In the genomic region with DNA sequence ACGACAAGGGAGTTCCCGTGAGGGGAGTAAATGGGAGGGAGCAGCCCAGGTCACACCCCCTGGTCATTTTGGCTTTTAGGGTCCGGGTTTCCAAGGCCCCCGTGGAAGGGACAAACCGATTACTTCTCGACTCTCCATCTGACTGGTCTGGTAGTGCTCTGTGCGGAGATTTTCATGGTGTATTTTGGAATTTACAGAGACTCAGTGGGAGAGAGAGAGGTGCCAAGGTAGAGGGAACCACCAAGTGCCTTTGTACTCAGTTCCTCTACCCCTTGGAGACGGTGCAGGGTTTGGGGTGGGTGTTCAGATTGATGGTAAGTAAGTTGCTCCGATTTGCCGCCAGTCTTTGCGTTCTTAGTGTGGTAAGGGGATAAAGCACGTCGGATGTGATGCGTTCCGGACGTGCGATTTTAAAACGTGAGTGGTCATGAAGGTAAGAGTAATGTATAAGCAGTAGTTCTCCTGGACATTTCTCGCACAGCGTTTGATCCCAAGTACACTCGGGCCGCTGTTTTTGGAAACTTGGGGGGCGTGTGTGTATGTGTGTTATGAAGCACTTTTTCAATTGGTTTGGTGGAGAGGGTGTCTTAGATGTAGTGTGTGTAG, we compare ENCODE assay signal across 8 cellular contexts. TPM values are rescaled to one million over a fixed set of nuclear protein-coding genes. Genes with fewer than 3 reads are reported as not detected.
DNase-seq lines count a peak whose midpoint lies in the region; ATAC-seq and TF ChIP-seq lines count a peak whose summit lies in the region.

No MANE protein-coding gene starts in this region.

- H3K14ac ChIP-seq in mesenchymal stem cell (ENCODE audit: low read length in 2 of 2), result peak overlapping the region in 1 of 2 experiments; percentile 85

- H2AFZ ChIP-seq in mesenchymal stem cell (ENCODE audit: low read depth, low read length), result peak overlapping the region; percentile 43

- peak overlapping the region; percentile 9 to 39 for H2BK12ac ChIP-seq in mesenchymal stem cell (ENCODE audit: low read length in 2 of 2)

- H3K27me3 Mint-ChIP-seq in CD4-positive, CD25-positive, alpha-beta regulatory T cell, result peaks cover 20% of the 10 kb centered on the region
- peaks cover 4% of the 10 kb centered on the region for H3K27me3 Mint-ChIP-seq in activated B cell treated with CpG ODN at 0.5 μM for 24 hours

- H3K4me2 ChIP-seq in mesenchymal stem cell (ENCODE audit: low read length, poor library complexity, severe bottlenecking), result peak overlapping the region; percentile 78

- WGBS in mesenchymal stem cell, result under 1% methylated on average over 23 of the region's 23 CpGs

- no peak for TF ChIP-seq CTCF in activated B cell treated with CpG ODN at 0.5 μM for 24 hours (IDR thresholded peaks at IDR 0.05)

- H3K4ac ChIP-seq in mesenchymal stem cell (ENCODE audit: low read depth in 1 of 2, low read length in 2 of 2), result peak overlapping the region in 1 of 2 experiments; percentile 19

- H3K23ac ChIP-seq in mesenchymal stem cell (ENCODE audit: low read length in 2 of 2), result peak overlapping the region in 1 of 2 experiments; percentile 48

- POLR2A ChIA-PET in activated B cell treated with CpG ODN at 0.5 μM for 24 hours (lab: Charles Lee), result interaction anchor here (0.6 to 1.5 kb wide), 9 partner anchors 191 to 1968 kb away, joined by 3 to 15 read pairs (median 3); a partner anchor contains a TSS

- H2BK120ac ChIP-seq in mesenchymal stem cell (ENCODE audit: low read depth, low read length), result no peak overlapping the region

- ATAC-seq in CD4-positive, CD25-positive, alpha-beta regulatory T cell (ENCODE audit: low read depth in 2 of 2), result no peak
- ATAC-seq in GM21390 (IDR thresholded peaks at IDR 0.05; ENCODE audit: unreplicated experiment), result peak; percentile 19
- ATAC-seq in activated B cell treated with CpG ODN at 0.5 μM for 24 hours (ENCODE audit: low read depth), result peak; percentile 1
- ATAC-seq in stimulated activated effector memory CD8-positive, alpha-beta T cell treated with anti-CD3 and anti-CD28 coated beads, Interleukin-12 subunit alpha, Interleukin-12 subunit beta, amount 100 ng/mL, for 72 hours, result no peak

- H4K8ac ChIP-seq in mesenchymal stem cell (ENCODE audit: low read length), result no peak overlapping the region

- peak overlapping the region; percentile 97 for H3K9ac ChIP-seq in mesenchymal stem cell (ENCODE audit: low read length)

- H4K91ac ChIP-seq in mesenchymal stem cell (ENCODE audit: low read length), result peak overlapping the region; percentile 67

- H3K4me1 Mint-ChIP-seq in CD4-positive, CD25-positive, alpha-beta regulatory T cell, result peaks cover 19 to 56% (median 44%) of the 10 kb centered on the region in 4 donors
- H3K4me1 Mint-ChIP-seq in activated B cell treated with CpG ODN at 0.5 μM for 24 hours, result peaks cover 53% of the 10 kb centered on the region
- peaks cover 43% of the 10 kb centered on the region for H3K4me1 Mint-ChIP-seq in stimulated activated effector memory CD8-positive, alpha-beta T cell treated with anti-CD3 and anti-CD28 coated beads, Interleukin-12 subunit alpha, Interleukin-12 subunit beta, amount 100 ng/mL, for 72 hours

- no peaks in the 10 kb centered on the region for H3K36me3 ChIP-seq in CD4-positive, CD25-positive, alpha-beta regulatory T cell (ENCODE audit: control insufficient read depth, insufficient read depth, low read length)
- H3K36me3 ChIP-seq in mesenchymal stem cell (ENCODE audit: control insufficient read depth in 1 of 2, insufficient read depth in 2 of 2, low read depth in 1 of 2, low read length in 2 of 2), result no peaks in the 10 kb centered on the region

- H3K36me3 Mint-ChIP-seq in CD4-positive, CD25-positive, alpha-beta regulatory T cell, result peaks cover 4% of the 10 kb centered on the region
- peaks cover 19% of the 10 kb centered on the region for H3K36me3 Mint-ChIP-seq in activated B cell treated with CpG ODN at 0.5 μM for 24 hours (ENCODE audit: low read depth)
- peaks cover 18% of the 10 kb centered on the region for H3K36me3 Mint-ChIP-seq in stimulated activated effector memory CD8-positive, alpha-beta T cell treated with anti-CD3 and anti-CD28 coated beads, Interleukin-12 subunit alpha, Interleukin-12 subunit beta, amount 100 ng/mL, for 72 hours

- peaks cover 45% of the 10 kb centered on the region for H3K4me1 ChIP-seq in CD4-positive, CD25-positive, alpha-beta regulatory T cell (ENCODE audit: control insufficient read depth, insufficient read depth, low read length, poor library complexity, severe bottlenecking)
- no peaks in the 10 kb centered on the region for H3K4me1 ChIP-seq in mesenchymal stem cell (ENCODE audit: control insufficient read depth, insufficient read depth, low read depth, low read length)

- peaks cover 6% of the 10 kb centered on the region for H3K27me3 ChIP-seq in CD4-positive, CD25-positive, alpha-beta regulatory T cell (ENCODE audit: control insufficient read depth, insufficient read depth, low read length)
- H3K27me3 ChIP-seq in mesenchymal stem cell (ENCODE audit: control insufficient read depth in 1 of 2, insufficient read depth in 1 of 2, low read length in 2 of 2), result no peaks in the 10 kb centered on the region

- no peaks in the 10 kb centered on the region for H3K79me1 ChIP-seq in mesenchymal stem cell (replicated peaks; ENCODE audit: low read length, poor library complexity, severe bottlenecking)

- peak overlapping the region; percentile 100 for H3K27ac ChIP-seq in CD4-positive, CD25-positive, alpha-beta regulatory T cell (ENCODE audit: insufficient read depth, low read length, poor library complexity, severe bottlenecking)
- peak overlapping the region; percentile 88 for H3K27ac ChIP-seq in mesenchymal stem cell (ENCODE audit: low read length, poor library complexity, severe bottlenecking)

- H3K9me3 ChIP-seq in CD4-positive, CD25-positive, alpha-beta regulatory T cell (ENCODE audit: control insufficient read depth in 2 of 2, low read length in 2 of 2), result no peaks in the 10 kb centered on the region
- H3K9me3 ChIP-seq in mesenchymal stem cell (ENCODE audit: control insufficient read depth, low read length), result no peaks in the 10 kb centered on the region

- H3K9me3 Mint-ChIP-seq in CD4-positive, CD25-positive, alpha-beta regulatory T cell, result peaks cover 0 to 2% (median 0%) of the 10 kb centered on the region in 7 donors
- no peaks in the 10 kb centered on the region for H3K9me3 Mint-ChIP-seq in activated B cell treated with CpG ODN at 0.5 μM for 24 hours
- no peaks in the 10 kb centered on the region for H3K9me3 Mint-ChIP-seq in stimulated activated effector memory CD8-positive, alpha-beta T cell treated with anti-CD3 and anti-CD28 coated beads, Interleukin-12 subunit alpha, Interleukin-12 subunit beta, amount 100 ng/mL, for 72 hours

- intact Hi-C loops in activated B cell treated with CpG ODN at 0.5 μM for 24 hours (cut with micrococcal nuclease), result loop anchor here (1.0 to 10.0 kb wide), 11 partner anchors 12 to 2001 kb away; a partner anchor contains a TSS

- H3K18ac ChIP-seq in mesenchymal stem cell (ENCODE audit: low read depth in 1 of 2, low read length in 2 of 2), result peak overlapping the region in 1 of 2 experiments; percentile 92

- H3K4me3 ChIP-seq in CD4-positive, CD25-positive, alpha-beta regulatory T cell (ENCODE audit: low read depth, low read length), result peak overlapping the region; percentile 97
- H3K4me3 ChIP-seq in Jurkat, Clone E6-1 (ENCODE audit: low read length), result peak overlapping the region; percentile 91
- H3K4me3 ChIP-seq in mesenchymal stem cell (ENCODE audit: insufficient read depth in 1 of 2, low read depth in 1 of 2, low read length in 2 of 2), result peak overlapping the region; percentile 72 to 98

- peak overlapping the region; percentile 98 to 100 (median 100) for H3K27ac Mint-ChIP-seq in CD4-positive, CD25-positive, alpha-beta regulatory T cell
- H3K27ac Mint-ChIP-seq in activated B cell treated with CpG ODN at 0.5 μM for 24 hours, result peak overlapping the region; percentile 99
- peak overlapping the region; percentile 94 for H3K27ac Mint-ChIP-seq in stimulated activated effector memory CD8-positive, alpha-beta T cell treated with anti-CD3 and anti-CD28 coated beads, Interleukin-12 subunit alpha, Interleukin-12 subunit beta, amount 100 ng/mL, for 72 hours

- peak overlapping the region; percentile 93 to 99 (median 96) for H3K4me3 Mint-ChIP-seq in CD4-positive, CD25-positive, alpha-beta regulatory T cell
- peak overlapping the region; percentile 98 for H3K4me3 Mint-ChIP-seq in activated B cell treated with CpG ODN at 0.5 μM for 24 hours
- H3K4me3 Mint-ChIP-seq in stimulated activated effector memory CD8-positive, alpha-beta T cell treated with anti-CD3 and anti-CD28 coated beads, Interleukin-12 subunit alpha, Interleukin-12 subunit beta, amount 100 ng/mL, for 72 hours, result peak overlapping the region; percentile 86

- DNase-seq in CD4-positive, CD25-positive, alpha-beta regulatory T cell, result peak; percentile 30 to 72 (median 57)
- peak; percentile 41 for DNase-seq in Jurkat, Clone E6-1 (ENCODE audit: low read depth, low spot score)
- DNase-seq in activated B cell treated with CpG ODN at 0.5 μM for 24 hours, result no peak
- DNase-seq in dermis microvascular lymphatic vessel endothelial cell (ENCODE audit: low read depth in 2 of 2), result peak; percentile 9 to 60
- peak; percentile 47 for DNase-seq in mesenchymal stem cell
- peak in 1 of 2 donors; percentile 6 for DNase-seq in stimulated activated effector memory CD8-positive, alpha-beta T cell treated with anti-CD3 and anti-CD28 coated beads, Interleukin-12 subunit alpha, Interleukin-12 subunit beta, amount 100 ng/mL, for 72 hours (ENCODE audit: low spot score in 2 of 2)
- DNase-seq in dedifferentiated amniotic fluid mesenchymal stem cell (ENCODE audit: extremely low spot score), result no peak

- no peak overlapping the region for H2AK5ac ChIP-seq in mesenchymal stem cell (ENCODE audit: low read length, severe bottlenecking)

- H2BK5ac ChIP-seq in mesenchymal stem cell (ENCODE audit: low read depth, low read length, poor library complexity, severe bottlenecking), result peak overlapping the region; percentile 21

- CTCF ChIA-PET in activated B cell treated with CpG ODN at 0.5 μM for 24 hours (lab: Charles Lee), result no interaction called here

- peak overlapping the region; percentile 99 for H2BK15ac ChIP-seq in mesenchymal stem cell (ENCODE audit: low read depth, poor library complexity, severe bottlenecking)

RNA-seq across cellular contexts. Expression of a gene that starts 0.7 kb away (rescaled TPM):
- total RNA-seq in CD4-positive, CD25-positive, alpha-beta regulatory T cell, result 108 TPM
- 10 to 100 TPM in 3 of 4 donors, 1 to 10 TPM in 1; 9.0 to 16.6 (median 15.3) TPM for polyA plus RNA-seq in CD4-positive, CD25-positive, alpha-beta regulatory T cell
- 10.3 TPM for polyA plus RNA-seq in Jurkat, Clone E6-1 (2012; ENCODE audit: insufficient read depth, insufficient read length)
- 35.2 and 47.1 TPM in 2 replicates for total RNA-seq in activated B cell treated with CpG ODN at 0.5 μM for 24 hours
- 12.5 and 15.2 TPM in 2 replicates for total RNA-seq in dermis microvascular lymphatic vessel endothelial cell
- polyA plus RNA-seq in mesenchymal stem cell (2013, experiment 1 of 2), result 24.0 TPM
- 23.6 TPM for polyA plus RNA-seq in mesenchymal stem cell (2013, experiment 2 of 2)

Comparison
In these comparisons a context has a peak if more than half of its experiments do, and no peak if none do; other contexts are left out.
1. ATAC-seq: peak in GM21390 (single experiment) and activated B cell treated with CpG ODN at 0.5 μM for 24 hours (single experiment); none in CD4-positive, CD25-positive, alpha-beta regulatory T cell (0 of 2) and stimulated activated effector memory CD8-positive, alpha-beta T cell treated with anti-CD3 and anti-CD28 coated beads, Interleukin-12 subunit alpha, Interleukin-12 subunit beta, amount 100 ng/mL, for 72 hours (single experiment).
2. DNase-seq: peak in CD4-positive, CD25-positive, alpha-beta regulatory T cell (3 of 3), Jurkat, Clone E6-1 (single experiment), dermis microvascular lymphatic vessel endothelial cell (2 of 2) and mesenchymal stem cell (single experiment); none in activated B cell treated with CpG ODN at 0.5 μM for 24 hours (single experiment) and dedifferentiated amniotic fluid mesenchymal stem cell (single experiment).
3. Peak in every context shown above with its lines, with median percentiles within 50 percentile points of each other: H3K4me3 ChIP-seq, H3K27ac Mint-ChIP-seq and H3K4me3 Mint-ChIP-seq.